Comparison of ENCODE assay signal across 9 cellular contexts in genomic region chrX:14361430-14361829, GRCh38.
"Had no signal": no experiment of that assay in that cellular context is flagged by ENCODE, and none has a peak within 500 bp of the region (broad histone marks: within the 10 kb centered on the region; RNA-seq: fewer than 3 reads in every experiment).

No MANE protein-coding gene starts in this region.

- H3K4me3 Mint-ChIP-seq: H9, HFFc6 had no signal

- H3K27ac ChIP-seq: HL-60 had no signal

- DNase-seq: GOT3, H9, HFFc6, IMR-90, KG1 had no signal

- H3K27ac Mint-ChIP-seq: H9, HFFc6 had no signal

- H3K4me3 ChIP-seq: K562 had no signal

- FAIRE-seq: H54, K562 had no signal

- ATAC-seq: HCT116, K562 had no signal

- H3K9me3 Mint-ChIP-seq: HFFc6 had no signal
